ENCODE assay signal across 9 cellular contexts in genomic region chr1:54996869-54997710, GRCh38. TPM values are rescaled to one million over a fixed set of nuclear protein-coding genes. Genes with fewer than 3 reads are reported as not detected.
DNase-seq lines count a peak whose midpoint lies in the region; ATAC-seq and TF ChIP-seq lines count a peak whose summit lies in the region.
"Had no signal": no experiment of that assay in that cellular context is flagged by ENCODE, and none has a peak within 500 bp of the region (broad histone marks: within the 10 kb centered on the region; RNA-seq: fewer than 3 reads in every experiment).

No MANE protein-coding gene starts in this region.

- CTCF ChIA-PET in activated CD4-positive, alpha-beta memory T cell treated with anti-CD3 and anti-CD28 coated beads for 36 hours (lab: Charles Lee), result interaction anchor here (0.7 to 8.3 kb wide), 13 partner anchors 10 to 944 kb away, joined by 3 to 261 read pairs (median 6); partner anchors contain the start of genes DHCR24 and TCEANC2

- H3K27me3 Mint-ChIP-seq in activated CD4-positive, alpha-beta memory T cell treated with anti-CD3 and anti-CD28 coated beads for 36 hours, result peaks cover 30% of the 10 kb centered on the region
- H3K27me3 Mint-ChIP-seq in glutamatergic neuron (ENCODE audit: unreplicated experiment), result peaks cover 17% of the 10 kb centered on the region

- H3K36me3 Mint-ChIP-seq in activated CD4-positive, alpha-beta memory T cell treated with anti-CD3 and anti-CD28 coated beads for 36 hours, result no peaks in the 10 kb centered on the region
- H3K36me3 Mint-ChIP-seq in glutamatergic neuron (ENCODE audit: unreplicated experiment), result no peaks in the 10 kb centered on the region

- intact Hi-C loops in activated CD4-positive, alpha-beta memory T cell treated with anti-CD3 and anti-CD28 coated beads for 36 hours (cut with micrococcal nuclease), result loop anchor here (1.0 kb wide), 2 partner anchors 47 to 52 kb away; no protein-coding TSS in a partner anchor

- no peaks in the 10 kb centered on the region for H3K36me3 ChIP-seq in H7 (replicated peaks; ENCODE audit: control insufficient read depth, insufficient read depth, low read length)
- H3K36me3 ChIP-seq: esophagus muscularis mucosa had no signal

- no peak overlapping the region for H3K27ac Mint-ChIP-seq in activated CD4-positive, alpha-beta memory T cell treated with anti-CD3 and anti-CD28 coated beads for 36 hours
- no peak overlapping the region for H3K27ac Mint-ChIP-seq in glutamatergic neuron (ENCODE audit: unreplicated experiment)

- TF ChIP-seq CTCF in glutamatergic neuron (IDR thresholded peaks at IDR 0.05; ENCODE audit: partially characterized antibody, unreplicated experiment), result no peak
- TF ChIP-seq CTCF in retinal pigment epithelial cell (conservative IDR thresholded peaks at IDR 0.05; ENCODE audit: low read depth, low read length), result no peak

- POLR2A ChIA-PET in activated CD4-positive, alpha-beta memory T cell treated with anti-CD3 and anti-CD28 coated beads for 36 hours (lab: Charles Lee), result interaction anchor here (1.2 kb wide), 1 partner anchor 52 kb away, joined by 4 read pairs; no protein-coding TSS in a partner anchor

- ATAC-seq in HG03565 (IDR thresholded peaks at IDR 0.05; ENCODE audit: unreplicated experiment) (no peak), HG03457 (IDR thresholded peaks at IDR 0.05; ENCODE audit: unreplicated experiment) (no peak)

- H3K9me3 Mint-ChIP-seq in activated CD4-positive, alpha-beta memory T cell treated with anti-CD3 and anti-CD28 coated beads for 36 hours, result no peaks in the 10 kb centered on the region
- peaks cover 2% of the 10 kb centered on the region for H3K9me3 Mint-ChIP-seq in glutamatergic neuron (ENCODE audit: unreplicated experiment)
- H3K9me3 Mint-ChIP-seq: neural crest cell had no signal

- DNase-seq in H7, result peak; percentile 82
- peak; percentile 19 for DNase-seq in activated CD4-positive, alpha-beta memory T cell treated with anti-CD3 and anti-CD28 coated beads for 36 hours
- DNase-seq in glutamatergic neuron, result peak; percentile 36
- no peak for DNase-seq in retinal pigment epithelial cell (ENCODE audit: low read depth)
- no peak for DNase-seq in cerebellum (ENCODE audit: low spot score)

- H3K4me3 Mint-ChIP-seq in activated CD4-positive, alpha-beta memory T cell treated with anti-CD3 and anti-CD28 coated beads for 36 hours, result no peak overlapping the region
- H3K4me3 Mint-ChIP-seq in glutamatergic neuron (ENCODE audit: unreplicated experiment), result peak overlapping the region; percentile 60
- H3K4me3 Mint-ChIP-seq: neural crest cell had no signal

- H3K4me3 ChIP-seq in H7 (ENCODE audit: insufficient read depth, low read depth, low read length), result peak overlapping the region; percentile 42
- H3K4me3 ChIP-seq in retinal pigment epithelial cell (ENCODE audit: low read length), result peak overlapping the region; percentile 20
- H3K4me3 ChIP-seq: esophagus muscularis mucosa had no signal

- H3K4me1 Mint-ChIP-seq in activated CD4-positive, alpha-beta memory T cell treated with anti-CD3 and anti-CD28 coated beads for 36 hours (ENCODE audit: low read depth), result peaks cover 21% of the 10 kb centered on the region
- H3K4me1 Mint-ChIP-seq in glutamatergic neuron (ENCODE audit: low read depth, unreplicated experiment), result no peaks in the 10 kb centered on the region

- H3K27me3 ChIP-seq in H7 (ENCODE audit: control insufficient read depth, insufficient read depth, low read length), result peaks cover 45% of the 10 kb centered on the region

RNA-seq across cellular contexts. Expression of gene BSND, which starts 1.6 kb away (rescaled TPM):
- 0.30 and 0.62 TPM in 2 replicates for total RNA-seq in H7 (2014; rRNA removed; shearing (Covaris generic))
- total RNA-seq in activated CD4-positive, alpha-beta memory T cell treated with anti-CD3 and anti-CD28 coated beads for 36 hours, result not detected
- total RNA-seq in glutamatergic neuron (ENCODE audit: unreplicated experiment) (not detected), cerebellum (0.09 TPM)
- total RNA-seq: esophagus muscularis mucosa, neural crest cell had no signal

RNA-seq across cellular contexts. Expression of gene TMEM61, which starts 16.7 kb away (rescaled TPM):
- total RNA-seq in H7 (2014; rRNA removed; shearing (Covaris generic)), result 1.0 and 1.8 TPM in 2 replicates
- total RNA-seq in activated CD4-positive, alpha-beta memory T cell treated with anti-CD3 and anti-CD28 coated beads for 36 hours, result not detected
- total RNA-seq in glutamatergic neuron (ENCODE audit: unreplicated experiment) (not detected), cerebellum (1.2 TPM)
- total RNA-seq: neural crest cell had no signal

RNA-seq across cellular contexts. Expression of gene PCSK9, which starts 42.3 kb away (rescaled TPM):
- 103 and 171 TPM in 2 replicates for total RNA-seq in H7 (2014; rRNA removed; shearing (Covaris generic))
- not detected for total RNA-seq in activated CD4-positive, alpha-beta memory T cell treated with anti-CD3 and anti-CD28 coated beads for 36 hours
- total RNA-seq in glutamatergic neuron (ENCODE audit: unreplicated experiment) (2.1 TPM), cerebellum (44.8 TPM)

Comparison
In these comparisons a context has a peak if more than half of its experiments do, and no peak if none do; other contexts are left out.
1. DNase-seq: peak in H7 (single experiment), activated CD4-positive, alpha-beta memory T cell treated with anti-CD3 and anti-CD28 coated beads for 36 hours (single experiment) and glutamatergic neuron (single experiment); none in retinal pigment epithelial cell (single experiment) and cerebellum (single experiment).
2. RNA of gene PCSK9, which starts 42.3 kb away (total RNA-seq): 103 to 171 TPM in H7 and 44.8 TPM in cerebellum (single experiment); 2.1 TPM in glutamatergic neuron (single experiment) and not detected in activated CD4-positive, alpha-beta memory T cell treated with anti-CD3 and anti-CD28 coated beads for 36 hours; every median in the first group is over 10 times any median in the second.